Comparison of ENCODE assay signal across 35 cellular contexts in the genomic region with DNA sequence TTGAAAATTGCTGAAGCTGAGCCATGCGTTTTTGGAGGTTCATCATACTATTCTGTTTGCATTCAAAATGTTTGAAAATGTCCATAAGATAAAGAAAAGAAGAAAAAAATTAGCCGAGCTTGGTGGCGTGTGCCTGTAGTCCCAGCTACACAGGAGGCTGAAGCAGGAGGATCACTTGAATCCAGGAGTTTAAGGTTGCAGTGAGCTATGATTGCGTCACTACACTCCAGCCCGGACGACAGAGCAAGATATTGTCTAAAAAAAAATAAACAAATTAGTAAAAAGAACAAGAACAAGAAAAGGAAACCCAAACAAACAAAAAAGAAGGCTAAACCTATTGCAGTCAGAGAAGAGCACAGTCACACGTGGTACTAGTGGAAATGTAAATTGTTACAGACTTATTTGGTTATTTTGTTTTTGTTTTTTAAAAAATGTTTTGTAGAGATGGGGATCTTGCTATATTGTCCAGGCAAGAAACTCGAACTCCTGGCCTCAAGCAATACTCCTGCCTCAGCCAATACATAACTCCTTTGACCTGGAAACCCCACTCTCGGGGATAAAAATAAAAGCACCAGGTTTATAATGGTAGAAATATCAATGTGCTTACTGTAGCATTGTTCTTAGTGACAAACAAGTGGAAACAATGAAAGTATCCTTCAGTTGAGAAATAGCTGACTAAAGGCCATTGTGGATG. TPM values are rescaled to one million over a fixed set of nuclear protein-coding genes. Genes with fewer than 3 reads are reported as not detected.
"Had no signal": no experiment of that assay in that cellular context is flagged by ENCODE, and none has a peak within 500 bp of the region (broad histone marks: within the 10 kb centered on the region; RNA-seq: fewer than 3 reads in every experiment).

No MANE protein-coding gene starts in this region.

- ATAC-seq: activated naive CD8-positive, alpha-beta T cell treated with anti-CD3 and anti-CD28 coated beads, Interleukin-2, amount 50 U/mL, for 24 hours; foreskin keratinocyte; gastrocnemius medialis; heart left ventricle; WTC11 had no signal

- H3K27ac ChIP-seq: ascending aorta, breast epithelium, cardiac muscle cell, colonic mucosa, epithelial cell of prostate, esophagus squamous epithelium, foreskin keratinocyte, gastrocnemius medialis, heart left ventricle, VCaP had no signal

- DNase-seq: activated CD4-positive, alpha-beta memory T cell treated with anti-CD3 and anti-CD28 coated beads, Interleukin-2, amount 10 ng/mL, durations not matched to agents 7 days and 5 days; activated CD4-positive, alpha-beta T cell treated with anti-CD3 and anti-CD28 coated beads for 1 hour; activated CD4-positive, alpha-beta T cell treated with anti-CD3 and anti-CD28 coated beads for 4 hours; activated CD4-positive, alpha-beta T cell treated with anti-CD3 and anti-CD28 coated beads, Interleukin-2, amount 10 ng/mL, durations not matched to agents 7 days and 5 days; activated CD4-positive, alpha-beta T cell treated with anti-CD3 and anti-CD28 coated beads, Interleukin-2, amount 50 U/mL, for 4 hours; activated CD8-positive, alpha-beta memory T cell treated with anti-CD3 and anti-CD28 coated beads, Interleukin-2, amount 50 U/mL, for 48 hours; activated effector memory CD4-positive, alpha-beta T cell treated with anti-CD3 and anti-CD28 coated beads, Interleukin-2, amount 50 U/mL, for 16 hours; activated naive CD4-positive, alpha-beta T cell treated with anti-CD3 and anti-CD28 coated beads for 36 hours; activated naive CD8-positive, alpha-beta T cell treated with anti-CD3 and anti-CD28 coated beads for 36 hours; activated naive CD8-positive, alpha-beta T cell treated with anti-CD3 and anti-CD28 coated beads, Interleukin-2, amount 50 U/mL, for 24 hours; activated T-cell treated with anti-CD3 and anti-CD28 coated beads for 4 hours; activated T-cell treated with anti-CD3 and anti-CD28 coated beads, Interleukin-2, amount 50 U/mL, for 24 hours; central memory CD4-positive, alpha-beta T cell; cerebellar nuclear complex; colonic mucosa; effector CD8-positive, alpha-beta T cell; esophagus squamous epithelium; foreskin keratinocyte; gastrocnemius medialis; glutamatergic neuron; heart left ventricle; T-helper 2 cell had no signal

- H3K4me3 ChIP-seq: ascending aorta, breast epithelium, cardiac muscle cell, colonic mucosa, esophagus squamous epithelium, gastrocnemius medialis, heart left ventricle had no signal

- H3K9me3 ChIP-seq: ascending aorta, colonic mucosa, esophagus squamous epithelium, gastrocnemius medialis had no signal

- H3K27ac Mint-ChIP-seq: activated CD4-positive, alpha-beta memory T cell treated with anti-CD3 and anti-CD28 coated beads, Interleukin-2, amount 10 ng/mL, durations not matched to agents 7 days and 5 days; activated CD4-positive, alpha-beta T cell treated with anti-CD3 and anti-CD28 coated beads, Interleukin-2, amount 10 ng/mL, durations not matched to agents 7 days and 5 days; activated naive CD4-positive, alpha-beta T cell treated with anti-CD3 and anti-CD28 coated beads for 36 hours; activated naive CD4-positive, alpha-beta T cell treated with anti-CD3 and anti-CD28 coated beads, Interleukin-2, amount 50 U/mL, for 24 hours; activated naive CD8-positive, alpha-beta T cell treated with anti-CD3 and anti-CD28 coated beads for 36 hours; activated naive CD8-positive, alpha-beta T cell treated with anti-CD3 and anti-CD28 coated beads, Interleukin-2, amount 50 U/mL, for 24 hours; activated T-cell treated with anti-CD3 and anti-CD28 coated beads, Interleukin-2, amount 50 U/mL, for 24 hours; activated T-helper 1 cell treated with anti-CD3 and anti-CD28 coated beads, Interleukin-12 subunit alpha, Interleukin-12 subunit beta, Interleukin-2, Interleukin-4 antibody, amounts not matched to agents 30 ng/mL and 10 ng/mL and 1 ng/mL, durations not matched to agents 14 hours and 24 hours and 36 hours; activated T-helper 2 cell treated with anti-CD3 and anti-CD28 coated beads, Interferon-gamma antibody, Interleukin-2, Interleukin-4, amounts not matched to agents 10 μg/mL and 5 μg/mL and 100 μg/mL, durations not matched to agents 14 hours and 24 hours and 36 hours; WTC11 had no signal

- H3K36me3 Mint-ChIP-seq: brain had no signal

- H3K36me3 ChIP-seq: ascending aorta, breast epithelium, cardiac muscle cell, colonic mucosa, esophagus squamous epithelium, gastrocnemius medialis, heart left ventricle had no signal

- H3K27me3 ChIP-seq: ascending aorta, breast epithelium, cardiac muscle cell, colonic mucosa, foreskin keratinocyte, gastrocnemius medialis had no signal

- H3K4me1 ChIP-seq: ascending aorta, breast epithelium, colonic mucosa, foreskin keratinocyte, gastrocnemius medialis had no signal

- H3K4me3 Mint-ChIP-seq: activated CD4-positive, alpha-beta memory T cell treated with anti-CD3 and anti-CD28 coated beads, Interleukin-2, amount 10 ng/mL, durations not matched to agents 7 days and 5 days; activated CD4-positive, alpha-beta T cell treated with anti-CD3 and anti-CD28 coated beads, Interleukin-2, amount 10 ng/mL, durations not matched to agents 7 days and 5 days; activated naive CD4-positive, alpha-beta T cell treated with anti-CD3 and anti-CD28 coated beads for 36 hours; activated naive CD4-positive, alpha-beta T cell treated with anti-CD3 and anti-CD28 coated beads, Interleukin-2, amount 50 U/mL, for 24 hours; activated naive CD8-positive, alpha-beta T cell treated with anti-CD3 and anti-CD28 coated beads for 36 hours; activated naive CD8-positive, alpha-beta T cell treated with anti-CD3 and anti-CD28 coated beads, Interleukin-2, amount 50 U/mL, for 24 hours; activated T-cell treated with anti-CD3 and anti-CD28 coated beads, Interleukin-2, amount 50 U/mL, for 24 hours; activated T-helper 1 cell treated with anti-CD3 and anti-CD28 coated beads, Interleukin-12 subunit alpha, Interleukin-12 subunit beta, Interleukin-2, Interleukin-4 antibody, amounts not matched to agents 30 ng/mL and 10 ng/mL and 1 ng/mL, durations not matched to agents 14 hours and 24 hours and 36 hours; brain; WTC11 had no signal

RNA-seq across cellular contexts. Expression of gene ERN2, which starts 11.6 kb away (rescaled TPM):
- total RNA-seq: activated CD4-positive, alpha-beta memory T cell treated with anti-CD3 and anti-CD28 coated beads, Interleukin-2, amount 10 ng/mL, durations not matched to agents 7 days and 5 days; activated CD4-positive, alpha-beta T cell treated with anti-CD3 and anti-CD28 coated beads, Interleukin-2, amount 10 ng/mL, durations not matched to agents 7 days and 5 days; activated naive CD4-positive, alpha-beta T cell treated with anti-CD3 and anti-CD28 coated beads for 36 hours; activated naive CD8-positive, alpha-beta T cell treated with anti-CD3 and anti-CD28 coated beads for 36 hours; activated T-helper 1 cell treated with anti-CD3 and anti-CD28 coated beads, Interleukin-12 subunit alpha, Interleukin-12 subunit beta, Interleukin-2, Interleukin-4 antibody, amounts not matched to agents 30 ng/mL and 10 ng/mL and 1 ng/mL, durations not matched to agents 14 hours and 24 hours and 36 hours; activated T-helper 2 cell treated with anti-CD3 and anti-CD28 coated beads, Interferon-gamma antibody, Interleukin-2, Interleukin-4, amounts not matched to agents 10 μg/mL and 5 μg/mL and 100 μg/mL, durations not matched to agents 14 hours and 24 hours and 36 hours; ascending aorta; dermis microvascular lymphatic vessel endothelial cell; endothelial cell of umbilical vein; foreskin keratinocyte; heart left ventricle; T-helper 1 cell treated with Interleukin-12 subunit alpha and Interleukin-12 subunit beta and Interleukin-4 antibody, amounts not matched to agents 30 ng/mL and 1 ng/mL, for 36 hours had no signal
- polyA plus RNA-seq: foreskin keratinocyte had no signal

RNA-seq across cellular contexts. Expression of gene CHP2, which starts 30.2 kb away (rescaled TPM):
- total RNA-seq: activated CD4-positive, alpha-beta memory T cell treated with anti-CD3 and anti-CD28 coated beads, Interleukin-2, amount 10 ng/mL, durations not matched to agents 7 days and 5 days; activated CD4-positive, alpha-beta T cell treated with anti-CD3 and anti-CD28 coated beads, Interleukin-2, amount 10 ng/mL, durations not matched to agents 7 days and 5 days; activated naive CD4-positive, alpha-beta T cell treated with anti-CD3 and anti-CD28 coated beads for 36 hours; activated naive CD8-positive, alpha-beta T cell treated with anti-CD3 and anti-CD28 coated beads for 36 hours; activated T-helper 1 cell treated with anti-CD3 and anti-CD28 coated beads, Interleukin-12 subunit alpha, Interleukin-12 subunit beta, Interleukin-2, Interleukin-4 antibody, amounts not matched to agents 30 ng/mL and 10 ng/mL and 1 ng/mL, durations not matched to agents 14 hours and 24 hours and 36 hours; activated T-helper 2 cell treated with anti-CD3 and anti-CD28 coated beads, Interferon-gamma antibody, Interleukin-2, Interleukin-4, amounts not matched to agents 10 μg/mL and 5 μg/mL and 100 μg/mL, durations not matched to agents 14 hours and 24 hours and 36 hours; ascending aorta; cardiac muscle cell; dermis microvascular lymphatic vessel endothelial cell; endothelial cell of umbilical vein; foreskin keratinocyte; heart left ventricle; T-helper 1 cell treated with Interleukin-12 subunit alpha and Interleukin-12 subunit beta and Interleukin-4 antibody, amounts not matched to agents 30 ng/mL and 1 ng/mL, for 36 hours had no signal
- polyA plus RNA-seq: cardiac muscle cell, endothelial cell of umbilical vein had no signal
